Comparison of ENCODE assay signal across 8 cellular contexts in genomic region chr3:122382888-122383666, GRCh38. TPM values are rescaled to one million over a fixed set of nuclear protein-coding genes. Genes with fewer than 3 reads are reported as not detected.
A peak's percentile ranks its signal among the peaks of the same experiment; 100 is the strongest.
DNase-seq lines count a peak whose midpoint lies in the region; ATAC-seq and TF ChIP-seq lines count a peak whose summit lies in the region.

Gene MIX23 (minus strand): TSS chr3:122383231. CDS start chr3:122383224, 7 bp downstream.

- peaks cover 0 to 58% (median 13%) of the 10 kb centered on the region in 3 donors for H3K4me1 ChIP-seq in esophagus squamous epithelium

- TF ChIP-seq CTCF in esophagus squamous epithelium (IDR thresholded peaks at IDR 0.05), result peak in 1 of 6 experiments; percentile 14

- intact Hi-C loops in esophagus squamous epithelium (cut with DNase I), result no loop called here

- H3K9me3 ChIP-seq in esophagus squamous epithelium, result no peaks in the 10 kb centered on the region

- DNase-seq in Caki2 (ENCODE audit: low read depth), result peak; percentile 82
- peak; percentile 85 for DNase-seq in LHCN-M2 (ENCODE audit: low read depth)
- peak; percentile 87 for DNase-seq in RPMI7951 (ENCODE audit: low read depth)
- DNase-seq in activated T-helper 1 cell treated with Interleukin-2 at 50 U/mL for 16 hours (ENCODE audit: low read depth), result peak; percentile 70
- DNase-seq in esophagus squamous epithelium (lab: John Stamatoyannopoulos, UW), result peak; percentile 30
- peak; percentile 93 for DNase-seq in myocyte (ENCODE audit: low read depth)
- DNase-seq in stimulated activated CD8-positive, alpha-beta memory T cell treated with anti-CD3 and anti-CD28 coated beads, Interleukin-7, amount 100 ng/mL, for 48 hours (ENCODE audit: extremely low read depth in 1 of 2, low read depth in 1 of 2), result peak; percentile 66 to 77

- WGBS in esophagus squamous epithelium, 2 donors, result 0% methylated on average over 27 to 28 of the region's 31 CpGs

- TF ChIP-seq POLR2A in esophagus squamous epithelium (IDR thresholded peaks at IDR 0.05), result peak in 1 of 4 donors; percentile 47

- peak within 1 kb of the TSS; percentile 92 to 96 (median 95) for H3K27ac ChIP-seq in esophagus squamous epithelium

- ATAC-seq in GM21619 (IDR thresholded peaks at IDR 0.05; ENCODE audit: unreplicated experiment), result peak; percentile 38

- H3K27me3 ChIP-seq in esophagus squamous epithelium, result no peaks in the 10 kb centered on the region

- H3K4me3 ChIP-seq in esophagus squamous epithelium, result peak within 1 kb of the TSS; percentile 64 to 90 (median 79)

- H3K36me3 ChIP-seq in esophagus squamous epithelium, result peaks cover 0 to 29% (median 0%) of the 10 kb centered on the region in 3 donors

- in situ Hi-C loops in Caki2 (cut with HindIII; ENCODE audit: low pct_unique_long_range_greater_than_20kb, low sequenced_read_pairs), result no loop called here

RNA-seq across cellular contexts. Expression of gene MIX23, which starts in this region (rescaled TPM):
- 46.2 and 72.9 TPM in 2 replicates for total RNA-seq in Caki2 (2014; rRNA removed; shearing (Covaris generic); ENCODE audit: low replicate concordance)
- total RNA-seq in LHCN-M2 (2014; rRNA removed) (37.6 and 37.8 TPM in 2 replicates), esophagus squamous epithelium (10 to 100 TPM; 11.8 to 30.6 (median 24.2) TPM), myocyte (24.0 and 26.4 TPM in 2 replicates)
- polyA plus RNA-seq in LHCN-M2 (2012), result 24.5 TPM
- 66.8 and 99.6 TPM in 2 replicates for total RNA-seq in RPMI7951 (2014; rRNA removed; shearing (Covaris generic))
- polyA plus RNA-seq in myocyte (2012), result 13.8 TPM

Comparison
In these comparisons a context has a peak if more than half of its experiments do, and no peak if none do; other contexts are left out.
1. Peak in every context shown above with its lines: DNase-seq, ATAC-seq, H3K4me3 ChIP-seq and H3K27ac ChIP-seq.
2. DNase-seq: peak in every context shown above with its lines; median percentile 93 in myocyte; 87 in RPMI7951; 85 in LHCN-M2; 82 in Caki2; 72 in stimulated activated CD8-positive, alpha-beta memory T cell treated with anti-CD3 and anti-CD28 coated beads, Interleukin-7, amount 100 ng/mL, for 48 hours; 70 in activated T-helper 1 cell treated with Interleukin-2 at 50 U/mL for 16 hours; 30 in esophagus squamous epithelium.